ENCODE assay signal across 10 cellular contexts in genomic region chr1:38030596-38031512, GRCh38. TPM values are rescaled to one million over a fixed set of nuclear protein-coding genes. Genes with fewer than 3 reads are reported as not detected.
DNase-seq lines count a peak whose midpoint lies in the region; ATAC-seq and TF ChIP-seq lines count a peak whose summit lies in the region.
"Had no signal": no experiment of that assay in that cellular context is flagged by ENCODE, and none has a peak within 500 bp of the region (broad histone marks: within the 10 kb centered on the region; RNA-seq: fewer than 3 reads in every experiment).

No MANE protein-coding gene starts in this region.

- peak overlapping the region; percentile 82 for H3K27ac Mint-ChIP-seq in activated CD8-positive, alpha-beta memory T cell treated with anti-CD3 and anti-CD28 coated beads, Interleukin-2, amount 10 ng/mL, durations not matched to agents 7 days and 5 days
- H3K27ac Mint-ChIP-seq in stimulated activated effector memory CD8-positive, alpha-beta T cell treated with anti-CD3 and anti-CD28 coated beads, Interleukin-12 subunit alpha, Interleukin-12 subunit beta, amount 100 ng/mL, for 72 hours: peak overlapping the region; percentile 91

- no peaks in the 10 kb centered on the region for H3K27me3 Mint-ChIP-seq in activated CD8-positive, alpha-beta memory T cell treated with anti-CD3 and anti-CD28 coated beads, Interleukin-2, amount 10 ng/mL, durations not matched to agents 7 days and 5 days

- intact Hi-C loops in cardiac septum (cut with DNase I): no loop called here

- no peaks in the 10 kb centered on the region for H3K9me3 ChIP-seq in WERI-Rb-1 (ENCODE audit: severe bottlenecking)
- H3K9me3 ChIP-seq: mucosa of descending colon had no signal

- H3K27ac ChIP-seq in WERI-Rb-1: peak overlapping the region; percentile 77

- no peaks in the 10 kb centered on the region for H3K27me3 ChIP-seq in WERI-Rb-1 (ENCODE audit: insufficient read depth, low read depth, severe bottlenecking)

- no peak for DNase-seq in activated CD8-positive, alpha-beta memory T cell treated with anti-CD3 and anti-CD28 coated beads, Interleukin-2, amount 10 ng/mL, durations not matched to agents 7 days and 5 days
- DNase-seq in activated CD8-positive, alpha-beta memory T cell treated with anti-CD3 and anti-CD28 coated beads, Interleukin-2, amount 50 U/mL, for 48 hours: no peak
- DNase-seq in WERI-Rb-1: no peak
- DNase-seq in cardiac septum (ENCODE audit: low spot score): peak; percentile 57
- no peak for DNase-seq in stimulated activated effector memory CD8-positive, alpha-beta T cell treated with anti-CD3 and anti-CD28 coated beads, Interleukin-12 subunit alpha, Interleukin-12 subunit beta, amount 100 ng/mL, for 72 hours (ENCODE audit: low spot score in 2 of 2)
- no peak for DNase-seq in NOMO-1 treated with DMSO at 0.1 percent for 48 hours (lab: John Stamatoyannopoulos, UW; ENCODE audit: unreplicated experiment)
- DNase-seq in retina: no peak
- DNase-seq: NCI-H187 had no signal

- no peak overlapping the region for H3K4me3 ChIP-seq in WERI-Rb-1 (ENCODE audit: low read depth, low read length)
- H3K4me3 ChIP-seq: mucosa of descending colon had no signal

- no peaks in the 10 kb centered on the region for H3K36me3 Mint-ChIP-seq in activated CD8-positive, alpha-beta memory T cell treated with anti-CD3 and anti-CD28 coated beads, Interleukin-2, amount 10 ng/mL, durations not matched to agents 7 days and 5 days
- H3K36me3 Mint-ChIP-seq in stimulated activated effector memory CD8-positive, alpha-beta T cell treated with anti-CD3 and anti-CD28 coated beads, Interleukin-12 subunit alpha, Interleukin-12 subunit beta, amount 100 ng/mL, for 72 hours: peaks cover 27% of the 10 kb centered on the region

- H3K4me1 Mint-ChIP-seq in activated CD8-positive, alpha-beta memory T cell treated with anti-CD3 and anti-CD28 coated beads, Interleukin-2, amount 10 ng/mL, durations not matched to agents 7 days and 5 days: peaks cover 55% of the 10 kb centered on the region
- peaks cover 57% of the 10 kb centered on the region for H3K4me1 Mint-ChIP-seq in stimulated activated effector memory CD8-positive, alpha-beta T cell treated with anti-CD3 and anti-CD28 coated beads, Interleukin-12 subunit alpha, Interleukin-12 subunit beta, amount 100 ng/mL, for 72 hours

- CTCF ChIA-PET in activated CD8-positive, alpha-beta memory T cell treated with anti-CD3 and anti-CD28 coated beads, Interleukin-2, amount 10 ng/mL, durations not matched to agents 7 days and 5 days (lab: Charles Lee): interaction anchor here (0.9 to 6.9 kb wide), 8 partner anchors 9 to 805 kb away, joined by 3 to 34 read pairs (median 4); partner anchors contain the start of genes SF3A3 and UTP11

- H3K9me3 Mint-ChIP-seq in activated CD8-positive, alpha-beta memory T cell treated with anti-CD3 and anti-CD28 coated beads, Interleukin-2, amount 10 ng/mL, durations not matched to agents 7 days and 5 days (ENCODE audit: low read depth): no peaks in the 10 kb centered on the region
- no peaks in the 10 kb centered on the region for H3K9me3 Mint-ChIP-seq in stimulated activated effector memory CD8-positive, alpha-beta T cell treated with anti-CD3 and anti-CD28 coated beads, Interleukin-12 subunit alpha, Interleukin-12 subunit beta, amount 100 ng/mL, for 72 hours

- TF ChIP-seq CTCF in WERI-Rb-1 (IDR thresholded peaks at IDR 0.05; ENCODE audit: low read depth, low read length): no peak

- peak overlapping the region; percentile 39 for H3K4me3 Mint-ChIP-seq in activated CD8-positive, alpha-beta memory T cell treated with anti-CD3 and anti-CD28 coated beads, Interleukin-2, amount 10 ng/mL, durations not matched to agents 7 days and 5 days
- H3K4me3 Mint-ChIP-seq in stimulated activated effector memory CD8-positive, alpha-beta T cell treated with anti-CD3 and anti-CD28 coated beads, Interleukin-12 subunit alpha, Interleukin-12 subunit beta, amount 100 ng/mL, for 72 hours: peak overlapping the region; percentile 64

- ATAC-seq in activated CD8-positive, alpha-beta memory T cell treated with anti-CD3 and anti-CD28 coated beads, Interleukin-2, amount 10 ng/mL, durations not matched to agents 7 days and 5 days: no peak
- no peak for ATAC-seq in stimulated activated effector memory CD8-positive, alpha-beta T cell treated with anti-CD3 and anti-CD28 coated beads, Interleukin-12 subunit alpha, Interleukin-12 subunit beta, amount 100 ng/mL, for 72 hours
- ATAC-seq in GM19324 (IDR thresholded peaks at IDR 0.05; ENCODE audit: low FRiP score, unreplicated experiment): no peak

- H3K36me3 ChIP-seq in WERI-Rb-1: peaks cover 6% of the 10 kb centered on the region

RNA-seq across cellular contexts. Expression of gene POU3F1, which starts 15.7 kb away (rescaled TPM):
- total RNA-seq in activated CD8-positive, alpha-beta memory T cell treated with anti-CD3 and anti-CD28 coated beads, Interleukin-2, amount 10 ng/mL, durations not matched to agents 7 days and 5 days: under 1 TPM in 1 of 2 experiments, not detected in 1; 0.09 TPM
- not detected for total RNA-seq in cardiac septum
- total RNA-seq: mucosa of descending colon had no signal

RNA-seq across cellular contexts. Expression of gene UTP11, which starts 18.3 kb away (rescaled TPM):
- 10 to 100 TPM; 32.4 to 49.6 TPM for total RNA-seq in activated CD8-positive, alpha-beta memory T cell treated with anti-CD3 and anti-CD28 coated beads, Interleukin-2, amount 10 ng/mL, durations not matched to agents 7 days and 5 days
- 29.8 TPM for total RNA-seq in cardiac septum

RNA-seq across cellular contexts. Expression of gene FHL3, which starts 25.5 kb away (rescaled TPM):
- 10 to 100 TPM; 13.5 to 14.5 TPM for total RNA-seq in activated CD8-positive, alpha-beta memory T cell treated with anti-CD3 and anti-CD28 coated beads, Interleukin-2, amount 10 ng/mL, durations not matched to agents 7 days and 5 days
- total RNA-seq in cardiac septum: 9.8 TPM

RNA-seq across cellular contexts. Expression of gene SF3A3, which starts 41.0 kb away (rescaled TPM):
- 100 to 1,000 TPM in 1 of 2 experiments, 10 to 100 TPM in 1; 70.1 to 104 TPM for total RNA-seq in activated CD8-positive, alpha-beta memory T cell treated with anti-CD3 and anti-CD28 coated beads, Interleukin-2, amount 10 ng/mL, durations not matched to agents 7 days and 5 days
- total RNA-seq in cardiac septum: 30.9 TPM
